ENCODE assay signal across 9 cellular contexts in the genomic region with DNA sequence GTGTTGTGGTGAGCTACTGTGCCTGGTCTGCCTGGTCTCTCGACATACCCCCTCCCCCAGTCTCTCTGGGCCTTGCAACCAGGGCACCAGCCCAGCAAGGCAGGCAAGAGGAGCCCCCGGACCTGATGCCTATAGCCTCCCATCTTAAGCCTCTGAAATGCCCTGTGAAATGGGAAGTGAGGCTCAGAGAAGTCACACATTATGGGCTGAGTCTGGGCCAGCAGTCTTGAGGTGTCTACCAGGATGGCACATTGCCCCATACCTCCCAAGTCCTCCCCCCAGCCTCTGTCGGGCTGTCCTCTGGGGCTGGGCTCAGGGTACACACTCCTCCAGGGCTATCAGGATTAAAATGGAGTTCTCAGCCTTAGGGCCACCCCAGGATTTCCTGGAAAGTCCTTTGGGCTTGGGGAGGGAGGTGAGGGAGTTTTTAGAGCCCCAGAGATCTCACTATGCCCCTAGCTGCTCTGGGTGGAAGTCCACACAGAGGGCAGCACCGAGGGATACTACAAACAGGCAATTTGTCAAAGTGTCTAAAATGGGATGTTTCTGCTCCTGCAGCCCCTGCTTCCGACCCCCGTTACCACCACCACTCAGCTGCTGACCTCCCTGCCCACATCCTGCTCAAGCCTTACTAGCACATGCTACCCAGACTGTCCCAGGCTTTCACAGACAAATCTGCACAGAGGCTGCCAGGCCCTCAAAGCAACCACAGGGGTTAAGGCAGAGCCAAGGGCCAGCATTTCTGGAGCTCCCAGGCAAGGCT. TPM values are rescaled to one million over a fixed set of nuclear protein-coding genes. Genes with fewer than 3 reads are reported as not detected.
DNase-seq lines count a peak whose midpoint lies in the region; ATAC-seq, FAIRE-seq and TF ChIP-seq lines count a peak whose summit lies in the region.
"Had no signal": no experiment of that assay in that cellular context is flagged by ENCODE, and none has a peak within 500 bp of the region (broad histone marks: within the 10 kb centered on the region; RNA-seq: fewer than 3 reads in every experiment).

No MANE protein-coding gene starts in this region.

- H3K4me3 ChIP-seq in HepG2 (replicated peaks in 1 of 3; ENCODE audit: insufficient read depth in 1 of 3, low read depth in 2 of 3, low read length in 3 of 3), result no peak overlapping the region
- H3K4me3 ChIP-seq in right lobe of liver, result no peak overlapping the region
- H3K4me3 ChIP-seq in SU-DHL-6 (ENCODE audit: insufficient read depth, low read length, poor library complexity, severe bottlenecking), result no peak overlapping the region
- H3K4me3 ChIP-seq: lung had no signal

- H3K27me3 ChIP-seq in HepG2 (ENCODE audit: control insufficient read depth in 1 of 2, insufficient read depth in 2 of 2, low read length in 2 of 2) (no peaks in the 10 kb centered on the region), right lobe of liver (no peaks in the 10 kb centered on the region), SU-DHL-6 (ENCODE audit: low read length) (no peaks in the 10 kb centered on the region), foreskin keratinocyte (no peaks in the 10 kb centered on the region)

- no peak overlapping the region for H3K9ac ChIP-seq in HepG2 (ENCODE audit: insufficient read depth, low read depth, low read length)
- no peak overlapping the region; the same call in 1 of the 2 replicates for H3K9ac ChIP-seq in SU-DHL-6 (ENCODE audit: low read length)

- no peak for TF ChIP-seq EP300 in HepG2 (IDR thresholded peaks at IDR 0.05; ENCODE audit: low read depth in 2 of 2, low read length in 2 of 2)
- no peak for TF ChIP-seq EP300 in HepG2 (CRISPR knock-in tag; IDR thresholded peaks at IDR 0.05; ENCODE audit: borderline replicate concordance)

- CTCF ChIA-PET in HepG2 (lab: Yijun Ruan, JAX; ENCODE audit: low intra/inter-chr PET ratio, low total read pairs), result no interaction called here

- no peaks in the 10 kb centered on the region for H3K9me2 ChIP-seq in SU-DHL-6 (replicated peaks; ENCODE audit: insufficient read depth, low read length)

- H2AFZ ChIP-seq in HepG2 (ENCODE audit: low read length) (no peak overlapping the region), SU-DHL-6 (ENCODE audit: low read depth, low read length, severe bottlenecking) (no peak overlapping the region)

- no peak for TF ChIP-seq CTCF in HepG2 (CRISPR knock-in tag; IDR thresholded peaks at IDR 0.05)
- peak in 1 of 4 donors; percentile 8 for TF ChIP-seq CTCF in right lobe of liver (IDR thresholded peaks at IDR 0.05)
- no peak for TF ChIP-seq CTCF in SU-DHL-6 (IDR thresholded peaks at IDR 0.05; ENCODE audit: insufficient read depth, low read length, poor library complexity, severe bottlenecking)
- TF ChIP-seq CTCF in foreskin keratinocyte (conservative IDR thresholded peaks at IDR 0.05), result peak; percentile 30

- intact Hi-C loops in HepG2 (cut with micrococcal nuclease; ENCODE audit: unreplicated experiment), result loop anchor here (2.0 kb wide), 1 partner anchor 14 kb away; no protein-coding TSS in a partner anchor
- intact Hi-C loops in right lobe of liver (cut with DNase I), result no loop called here

- H3K4me2 ChIP-seq in HepG2 (ENCODE audit: low read depth, low read length), result no peak overlapping the region
- H3K4me2 ChIP-seq in SU-DHL-6 (ENCODE audit: low read depth, low read length, poor library complexity, severe bottlenecking), result no peak overlapping the region

- H3K79me2 ChIP-seq in HepG2 (ENCODE audit: insufficient read depth, low read length) (peaks cover 10% of the 10 kb centered on the region), SU-DHL-6 (ENCODE audit: insufficient read depth, low read length) (peaks cover 12% of the 10 kb centered on the region)

- H3K27ac ChIP-seq in HepG2 (ENCODE audit: extremely low read length, insufficient read depth, low read length) (no peak overlapping the region), right lobe of liver (no peak overlapping the region), SU-DHL-6 (ENCODE audit: low read depth, low read length) (peak overlapping the region; percentile 44), foreskin keratinocyte (no peak overlapping the region)

- H3K4me1 ChIP-seq in HepG2 (ENCODE audit: insufficient read depth, low read length) (peaks cover 90% of the 10 kb centered on the region), right lobe of liver (peaks cover 0 to 43% (median 13%) of the 10 kb centered on the region in 4 donors), foreskin keratinocyte (peaks cover 5% of the 10 kb centered on the region)

- H3F3A ChIP-seq in SU-DHL-6 (ENCODE audit: insufficient read depth), result peaks cover 30% of the 10 kb centered on the region

- H3K9me3 ChIP-seq in HepG2 (ENCODE audit: low read length) (no peaks in the 10 kb centered on the region), right lobe of liver (no peaks in the 10 kb centered on the region), SU-DHL-6 (ENCODE audit: insufficient read depth, low read length) (no peaks in the 10 kb centered on the region)

- H4K20me1 ChIP-seq in HepG2 (ENCODE audit: insufficient read depth, low read length), result 0 out of 2 replicates have a peak, but pooled peaks cover 4% of the 10 kb centered on the region
- no peaks in the 10 kb centered on the region for H4K20me1 ChIP-seq in SU-DHL-6 (ENCODE audit: low read depth, low read length)

- in situ Hi-C loops in HepG2 (cut with HindIII; ENCODE audit: extremely low pct_ligation_motif_present, low pct_unique_long_range_greater_than_20kb), result no loop called here

- FAIRE-seq in HepG2 (lab: Jason Lieb, UNC), result peak; percentile 18

- no peak for DNase-seq in HepG2 (ENCODE audit: low spot score)
- no peak for DNase-seq in right lobe of liver
- no peak for DNase-seq in foreskin keratinocyte
- DNase-seq in stimulated activated CD4-positive, alpha-beta T cell treated with anti-CD3 and anti-CD28 coated beads, Interleukin-1b, Interleukin-23, amount 100 ng/mL, for 48 hours, result no peak
- no peak for DNase-seq in HK-2 (ENCODE audit: unreplicated experiment)
- DNase-seq in SHP77 treated with DMSO at 0.1 percent for 48 hours (lab: John Stamatoyannopoulos, UW), result no peak
- no peak for DNase-seq in ecto neural progenitor cell (ENCODE audit: low spot score)

- BruUV-seq in HepG2 (replicated peaks; lab: Mats Ljungman, UMichigan), result no TSS peak

- H3K36me3 ChIP-seq in HepG2 (replicated peaks in 1 of 2; ENCODE audit: control insufficient read depth in 1 of 2, insufficient read depth in 2 of 2, low read length in 2 of 2), result no peaks in the 10 kb centered on the region
- no peaks in the 10 kb centered on the region for H3K36me3 ChIP-seq in right lobe of liver
- no peaks in the 10 kb centered on the region for H3K36me3 ChIP-seq in SU-DHL-6 (ENCODE audit: low read length)

- POLR2A ChIA-PET in HepG2 (lab: Yijun Ruan, JAX), result interaction anchor here (0.8 to 15.8 kb wide), 4 partner anchors 10 to 49 kb away, joined by 4 to 242 read pairs (median 40); a partner anchor contains a TSS

- WGBS in HepG2 (ENCODE audit: low lambda C conversion rate), result 50% methylated on average over 2 of the region's 6 CpGs
- WGBS in right lobe of liver (ENCODE audit: insufficient coverage, low coverage, low lambda C conversion rate, missing lambda C conversion rate), result 43% methylated on average over 3 of the region's 6 CpGs

- ATAC-seq in HepG2 (no peak), right lobe of liver (no peak), foreskin keratinocyte (no peak)

- TF ChIP-seq POLR2A in HepG2 (IDR thresholded peaks at IDR 0.05; ENCODE audit: insufficient read depth in 1 of 2, low read depth in 2 of 2, low read length in 2 of 2), result no peak
- no peak for TF ChIP-seq POLR2A in right lobe of liver (IDR thresholded peaks at IDR 0.05)

- no peak for TF ChIP-seq RAD21 in HepG2 (CRISPR knock-in tag; IDR thresholded peaks at IDR 0.05)

RNA-seq across cellular contexts. Expression of a gene that starts 3.1 kb away (rescaled TPM):
- 8.4 and 9.4 TPM in 2 replicates for total RNA-seq in HepG2 (2016; rRNA removed; fragmentation: Illumina TruSeq; extraction: Trizol)
- 5.6 and 6.0 TPM in 2 replicates for total RNA-seq in HepG2 (2016; cell fraction: cytosol; rRNA removed; fragmentation: Illumina TruSeq; extraction: Trizol; ENCODE audit: low read depth)
- total RNA-seq in HepG2 (2016; cell fraction: insoluble cytoplasmic fraction; rRNA removed; fragmentation: Illumina TruSeq; extraction: Trizol), result 6.3 and 8.5 TPM in 2 replicates
- total RNA-seq in HepG2 (2016; cell fraction: membrane; rRNA removed; fragmentation: Illumina TruSeq; extraction: Trizol), result 9.2 and 11.0 TPM in 2 replicates
- 6.6 and 9.5 TPM in 2 replicates for total RNA-seq in HepG2 (2016; cell fraction: nucleus; rRNA removed; fragmentation: Illumina TruSeq; extraction: Trizol)
- polyA plus RNA-seq in HepG2 (2011; rRNA removed), result 15.7 and 18.5 TPM in 2 replicates
- polyA plus RNA-seq in HepG2 (2011; cell fraction: cytosol; rRNA removed), result 7.3 and 12.2 TPM in 2 replicates
- polyA plus RNA-seq in HepG2 (2011; cell fraction: nucleus; rRNA removed), result 56.4 and 86.5 TPM in 2 replicates
- 23.6 and 27.1 TPM in 2 replicates for polyA plus RNA-seq in HepG2 (2012)
- 7.5 and 7.7 TPM in 2 replicates for polyA plus RNA-seq in HepG2 (2016; cell fraction: cytosol; fragmentation: Illumina TruSeq; extraction: Trizol; ENCODE audit: low read depth)
- polyA plus RNA-seq in HepG2 (2016; cell fraction: insoluble cytoplasmic fraction; fragmentation: Illumina TruSeq; extraction: Trizol; ENCODE audit: low read depth), result 11.5 and 13.3 TPM in 2 replicates
- 12.3 and 13.5 TPM in 2 replicates for polyA plus RNA-seq in HepG2 (2016; cell fraction: membrane; fragmentation: Illumina TruSeq; extraction: Trizol; ENCODE audit: low read depth)
- 17.9 and 27.8 TPM in 2 replicates for polyA plus RNA-seq in HepG2 (2016; cell fraction: nucleus; fragmentation: Illumina TruSeq; extraction: Trizol; ENCODE audit: insufficient read depth, low read depth)
- polyA minus RNA-seq in HepG2 (2011; rRNA and poly(A)+ RNA removed; ENCODE audit: low replicate concordance), result 1.6 and 9.8 TPM in 2 replicates
- 6.4 and 9.8 TPM in 2 replicates for polyA minus RNA-seq in HepG2 (2011; cell fraction: cytosol; rRNA and poly(A)+ RNA removed)
- 7.9 and 15.4 TPM in 2 replicates for polyA minus RNA-seq in HepG2 (2011; cell fraction: nucleus; rRNA and poly(A)+ RNA removed)
- 1 to 10 TPM; 1.6 to 4.8 (median 2.8) TPM for total RNA-seq in right lobe of liver
- total RNA-seq in foreskin keratinocyte, result 48.6 and 51.5 TPM in 2 replicates
- 61.9 and 71.5 TPM in 2 replicates for polyA plus RNA-seq in foreskin keratinocyte

RNA-seq across cellular contexts. Expression of a gene that starts 22.2 kb away (rescaled TPM):
- total RNA-seq in HepG2 (2016; rRNA removed; fragmentation: Illumina TruSeq; extraction: Trizol) (46.1 and 58.2 TPM in 2 replicates), right lobe of liver (10 to 100 TPM; 15.7 to 63.4 (median 34.4) TPM), foreskin keratinocyte (9.7 and 10.2 TPM in 2 replicates)
- total RNA-seq in HepG2 (2016; cell fraction: cytosol; rRNA removed; fragmentation: Illumina TruSeq; extraction: Trizol; ENCODE audit: low read depth), result 62.9 and 64.6 TPM in 2 replicates
- 45.3 and 56.4 TPM in 2 replicates for total RNA-seq in HepG2 (2016; cell fraction: insoluble cytoplasmic fraction; rRNA removed; fragmentation: Illumina TruSeq; extraction: Trizol)
- total RNA-seq in HepG2 (2016; cell fraction: membrane; rRNA removed; fragmentation: Illumina TruSeq; extraction: Trizol), result 118 and 121 TPM in 2 replicates
- total RNA-seq in HepG2 (2016; cell fraction: nucleus; rRNA removed; fragmentation: Illumina TruSeq; extraction: Trizol), result 25.4 and 29.3 TPM in 2 replicates
- polyA plus RNA-seq in HepG2 (2011; rRNA removed) (70.6 and 85.3 TPM in 2 replicates), foreskin keratinocyte (12.5 and 13.3 TPM in 2 replicates)
- 84.8 and 95.4 TPM in 2 replicates for polyA plus RNA-seq in HepG2 (2011; cell fraction: cytosol; rRNA removed)
- 35.1 and 40.0 TPM in 2 replicates for polyA plus RNA-seq in HepG2 (2011; cell fraction: nucleus; rRNA removed)
- polyA plus RNA-seq in HepG2 (2012), result 56.1 and 70.1 TPM in 2 replicates
- polyA plus RNA-seq in HepG2 (2016; cell fraction: cytosol; fragmentation: Illumina TruSeq; extraction: Trizol; ENCODE audit: low read depth), result 91.9 and 92.3 TPM in 2 replicates
- 62.2 and 67.0 TPM in 2 replicates for polyA plus RNA-seq in HepG2 (2016; cell fraction: insoluble cytoplasmic fraction; fragmentation: Illumina TruSeq; extraction: Trizol; ENCODE audit: low read depth)
- 136 and 141 TPM in 2 replicates for polyA plus RNA-seq in HepG2 (2016; cell fraction: membrane; fragmentation: Illumina TruSeq; extraction: Trizol; ENCODE audit: low read depth)
- 55.6 and 56.4 TPM in 2 replicates for polyA plus RNA-seq in HepG2 (2016; cell fraction: nucleus; fragmentation: Illumina TruSeq; extraction: Trizol; ENCODE audit: insufficient read depth, low read depth)
- 51.1 and 129 TPM in 2 replicates for polyA minus RNA-seq in HepG2 (2011; rRNA and poly(A)+ RNA removed; ENCODE audit: low replicate concordance)
- 45.3 and 51.1 TPM in 2 replicates for polyA minus RNA-seq in HepG2 (2011; cell fraction: cytosol; rRNA and poly(A)+ RNA removed)
- polyA minus RNA-seq in HepG2 (2011; cell fraction: nucleus; rRNA and poly(A)+ RNA removed), result 11.2 and 19.6 TPM in 2 replicates

RNA-seq across cellular contexts. Expression of a gene that starts 27.7 kb away (rescaled TPM):
- 16.0 and 29.1 TPM in 2 replicates for total RNA-seq in HepG2 (2016; rRNA removed; fragmentation: Illumina TruSeq; extraction: Trizol)
- total RNA-seq in HepG2 (2016; cell fraction: cytosol; rRNA removed; fragmentation: Illumina TruSeq; extraction: Trizol; ENCODE audit: low read depth), result 16.1 and 18.1 TPM in 2 replicates
- 13.7 and 32.9 TPM in 2 replicates for total RNA-seq in HepG2 (2016; cell fraction: insoluble cytoplasmic fraction; rRNA removed; fragmentation: Illumina TruSeq; extraction: Trizol)
- 22.2 and 24.3 TPM in 2 replicates for total RNA-seq in HepG2 (2016; cell fraction: membrane; rRNA removed; fragmentation: Illumina TruSeq; extraction: Trizol)
- total RNA-seq in HepG2 (2016; cell fraction: nucleus; rRNA removed; fragmentation: Illumina TruSeq; extraction: Trizol), result 34.3 and 44.4 TPM in 2 replicates
- polyA plus RNA-seq in HepG2 (2011; rRNA removed), result 87.2 and 103 TPM in 2 replicates
- 22.6 and 34.6 TPM in 2 replicates for polyA plus RNA-seq in HepG2 (2011; cell fraction: cytosol; rRNA removed)
- 436 and 489 TPM in 2 replicates for polyA plus RNA-seq in HepG2 (2011; cell fraction: nucleus; rRNA removed)
- 51.1 and 57.0 TPM in 2 replicates for polyA plus RNA-seq in HepG2 (2012)
- 4.7 and 5.0 TPM in 2 replicates for polyA plus RNA-seq in HepG2 (2016; cell fraction: cytosol; fragmentation: Illumina TruSeq; extraction: Trizol; ENCODE audit: low read depth)
- 13.0 and 17.9 TPM in 2 replicates for polyA plus RNA-seq in HepG2 (2016; cell fraction: insoluble cytoplasmic fraction; fragmentation: Illumina TruSeq; extraction: Trizol; ENCODE audit: low read depth)
- 11.4 and 12.2 TPM in 2 replicates for polyA plus RNA-seq in HepG2 (2016; cell fraction: membrane; fragmentation: Illumina TruSeq; extraction: Trizol; ENCODE audit: low read depth)
- 138 and 147 TPM in 2 replicates for polyA plus RNA-seq in HepG2 (2016; cell fraction: nucleus; fragmentation: Illumina TruSeq; extraction: Trizol; ENCODE audit: insufficient read depth, low read depth)
- polyA minus RNA-seq in HepG2 (2011; rRNA and poly(A)+ RNA removed; ENCODE audit: low replicate concordance), result 31.3 and 75.9 TPM in 2 replicates
- 15.5 and 19.6 TPM in 2 replicates for polyA minus RNA-seq in HepG2 (2011; cell fraction: cytosol; rRNA and poly(A)+ RNA removed)
- 83.2 and 84.5 TPM in 2 replicates for polyA minus RNA-seq in HepG2 (2011; cell fraction: nucleus; rRNA and poly(A)+ RNA removed)
- total RNA-seq in right lobe of liver, result 10 to 100 TPM; 18.4 to 27.3 (median 24.1) TPM
- 32.9 and 37.6 TPM in 2 replicates for total RNA-seq in foreskin keratinocyte
- 27.7 and 28.9 TPM in 2 replicates for polyA plus RNA-seq in foreskin keratinocyte

RNA-seq across cellular contexts. Expression of a gene that starts 39.1 kb away (rescaled TPM):
- total RNA-seq in HepG2 (2016; rRNA removed; fragmentation: Illumina TruSeq; extraction: Trizol) (103 and 124 TPM in 2 replicates), right lobe of liver (100 to 1,000 TPM in 4 of 6 experiments, 10 to 100 TPM in 2; 34.7 to 267 (median 141) TPM), foreskin keratinocyte (2,399 and 2,773 TPM in 2 replicates)
- 57.9 and 62.2 TPM in 2 replicates for total RNA-seq in HepG2 (2016; cell fraction: cytosol; rRNA removed; fragmentation: Illumina TruSeq; extraction: Trizol; ENCODE audit: low read depth)
- 112 and 139 TPM in 2 replicates for total RNA-seq in HepG2 (2016; cell fraction: insoluble cytoplasmic fraction; rRNA removed; fragmentation: Illumina TruSeq; extraction: Trizol)
- total RNA-seq in HepG2 (2016; cell fraction: membrane; rRNA removed; fragmentation: Illumina TruSeq; extraction: Trizol), result 82.6 and 91.4 TPM in 2 replicates
- total RNA-seq in HepG2 (2016; cell fraction: nucleus; rRNA removed; fragmentation: Illumina TruSeq; extraction: Trizol), result 41.9 and 43.3 TPM in 2 replicates
- polyA plus RNA-seq in HepG2 (2011; rRNA removed) (858 and 969 TPM in 2 replicates), foreskin keratinocyte (3,861 and 5,401 TPM in 2 replicates)
- 832 and 1,201 TPM in 2 replicates for polyA plus RNA-seq in HepG2 (2011; cell fraction: cytosol; rRNA removed)
- polyA plus RNA-seq in HepG2 (2011; cell fraction: nucleus; rRNA removed), result 345 and 371 TPM in 2 replicates
- 159 and 278 TPM in 2 replicates for polyA plus RNA-seq in HepG2 (2012)
- polyA plus RNA-seq in HepG2 (2016; cell fraction: cytosol; fragmentation: Illumina TruSeq; extraction: Trizol; ENCODE audit: low read depth), result 67.7 and 71.5 TPM in 2 replicates
- polyA plus RNA-seq in HepG2 (2016; cell fraction: insoluble cytoplasmic fraction; fragmentation: Illumina TruSeq; extraction: Trizol; ENCODE audit: low read depth), result 127 and 134 TPM in 2 replicates
- 86.0 and 88.7 TPM in 2 replicates for polyA plus RNA-seq in HepG2 (2016; cell fraction: membrane; fragmentation: Illumina TruSeq; extraction: Trizol; ENCODE audit: low read depth)
- 73.5 and 82.4 TPM in 2 replicates for polyA plus RNA-seq in HepG2 (2016; cell fraction: nucleus; fragmentation: Illumina TruSeq; extraction: Trizol; ENCODE audit: insufficient read depth, low read depth)
- polyA minus RNA-seq in HepG2 (2011; rRNA and poly(A)+ RNA removed; ENCODE audit: low replicate concordance), result 698 and 901 TPM in 2 replicates
- 108 and 111 TPM in 2 replicates for polyA minus RNA-seq in HepG2 (2011; cell fraction: cytosol; rRNA and poly(A)+ RNA removed)
- polyA minus RNA-seq in HepG2 (2011; cell fraction: nucleus; rRNA and poly(A)+ RNA removed), result 36.1 and 40.8 TPM in 2 replicates

RNA-seq across cellular contexts. Expression of a gene that starts 49.8 kb away (rescaled TPM):
- 27.5 and 31.4 TPM in 2 replicates for total RNA-seq in HepG2 (2016; rRNA removed; fragmentation: Illumina TruSeq; extraction: Trizol)
- 16.8 and 19.1 TPM in 2 replicates for total RNA-seq in HepG2 (2016; cell fraction: cytosol; rRNA removed; fragmentation: Illumina TruSeq; extraction: Trizol; ENCODE audit: low read depth)
- 32.5 and 33.9 TPM in 2 replicates for total RNA-seq in HepG2 (2016; cell fraction: insoluble cytoplasmic fraction; rRNA removed; fragmentation: Illumina TruSeq; extraction: Trizol)
- total RNA-seq in HepG2 (2016; cell fraction: membrane; rRNA removed; fragmentation: Illumina TruSeq; extraction: Trizol), result 15.1 and 15.8 TPM in 2 replicates
- total RNA-seq in HepG2 (2016; cell fraction: nucleus; rRNA removed; fragmentation: Illumina TruSeq; extraction: Trizol), result 16.0 and 18.3 TPM in 2 replicates
- 11.8 and 14.3 TPM in 2 replicates for polyA plus RNA-seq in HepG2 (2011; rRNA removed)
- polyA plus RNA-seq in HepG2 (2011; cell fraction: cytosol; rRNA removed), result 10.6 and 13.4 TPM in 2 replicates
- polyA plus RNA-seq in HepG2 (2011; cell fraction: nucleus; rRNA removed), result 22.9 and 24.1 TPM in 2 replicates
- 7.3 and 8.5 TPM in 2 replicates for polyA plus RNA-seq in HepG2 (2012)
- 11.0 and 12.6 TPM in 2 replicates for polyA plus RNA-seq in HepG2 (2016; cell fraction: cytosol; fragmentation: Illumina TruSeq; extraction: Trizol; ENCODE audit: low read depth)
- 33.1 and 34.7 TPM in 2 replicates for polyA plus RNA-seq in HepG2 (2016; cell fraction: insoluble cytoplasmic fraction; fragmentation: Illumina TruSeq; extraction: Trizol; ENCODE audit: low read depth)
- 11.4 and 13.2 TPM in 2 replicates for polyA plus RNA-seq in HepG2 (2016; cell fraction: membrane; fragmentation: Illumina TruSeq; extraction: Trizol; ENCODE audit: low read depth)
- polyA plus RNA-seq in HepG2 (2016; cell fraction: nucleus; fragmentation: Illumina TruSeq; extraction: Trizol; ENCODE audit: insufficient read depth, low read depth), result 32.5 and 32.7 TPM in 2 replicates
- polyA minus RNA-seq in HepG2 (2011; rRNA and poly(A)+ RNA removed; ENCODE audit: low replicate concordance), result 17.5 and 18.0 TPM in 2 replicates
- polyA minus RNA-seq in HepG2 (2011; cell fraction: cytosol; rRNA and poly(A)+ RNA removed), result 6.7 and 8.4 TPM in 2 replicates
- polyA minus RNA-seq in HepG2 (2011; cell fraction: nucleus; rRNA and poly(A)+ RNA removed), result 18.2 and 19.4 TPM in 2 replicates
- total RNA-seq in right lobe of liver, result 10 to 100 TPM in 2 of 6 experiments, 1 to 10 TPM in 4; 8.4 to 16.1 (median 9.4) TPM
- total RNA-seq in foreskin keratinocyte, result 31.1 and 33.2 TPM in 2 replicates
- 44.9 and 46.9 TPM in 2 replicates for polyA plus RNA-seq in foreskin keratinocyte
